ENCODE assay signal across 8 cellular contexts in genomic region chr7:150357277-150357676, GRCh38. TPM values are rescaled to one million over a fixed set of nuclear protein-coding genes. Genes with fewer than 3 reads are reported as not detected.
DNase-seq lines count a peak whose midpoint lies in the region; ATAC-seq and TF ChIP-seq lines count a peak whose summit lies in the region.

No MANE protein-coding gene starts in this region.

- peaks cover 51% of the 10 kb centered on the region for H3K4me1 Mint-ChIP-seq in activated naive CD4-positive, alpha-beta T cell treated with anti-CD3 and anti-CD28 coated beads, Interleukin-2, amount 10 ng/mL, durations not matched to agents 7 days and 5 days

- no peak for TF ChIP-seq CTCF in Peyer's patch (IDR thresholded peaks at IDR 0.05)
- TF ChIP-seq CTCF in coronary artery (IDR thresholded peaks at IDR 0.05) = no peak
- TF ChIP-seq CTCF in gastroesophageal sphincter (IDR thresholded peaks at IDR 0.05) = no peak

- 61 to 73% methylated on average over 3 to 7 of the region's 9 CpGs for WGBS in gastroesophageal sphincter (ENCODE audit: low coverage in 1 of 2), 2 donors

- peak overlapping the region in 1 of 4 donors; percentile 42 for H3K27ac ChIP-seq in Peyer's patch
- H3K27ac ChIP-seq in coronary artery = no peak overlapping the region
- no peak overlapping the region for H3K27ac ChIP-seq in gastroesophageal sphincter

- H3K4me3 Mint-ChIP-seq in activated naive CD4-positive, alpha-beta T cell treated with anti-CD3 and anti-CD28 coated beads, Interleukin-2, amount 10 ng/mL, durations not matched to agents 7 days and 5 days = peak overlapping the region; percentile 27

- H3K27me3 ChIP-seq in Peyer's patch (no peaks in the 10 kb centered on the region), gastroesophageal sphincter (no peaks in the 10 kb centered on the region)

- H3K36me3 ChIP-seq in Peyer's patch (no peaks in the 10 kb centered on the region), gastroesophageal sphincter (no peaks in the 10 kb centered on the region)

- peak; percentile 64 for ATAC-seq in HG02798 (IDR thresholded peaks at IDR 0.05; ENCODE audit: poor library complexity, unreplicated experiment)
- no peak for ATAC-seq in gastroesophageal sphincter

- peaks cover 2% of the 10 kb centered on the region for H3K36me3 Mint-ChIP-seq in activated naive CD4-positive, alpha-beta T cell treated with anti-CD3 and anti-CD28 coated beads, Interleukin-2, amount 10 ng/mL, durations not matched to agents 7 days and 5 days

- H3K27ac Mint-ChIP-seq in activated naive CD4-positive, alpha-beta T cell treated with anti-CD3 and anti-CD28 coated beads, Interleukin-2, amount 10 ng/mL, durations not matched to agents 7 days and 5 days = peak overlapping the region; percentile 89

- peaks cover 14% of the 10 kb centered on the region for H3K27me3 Mint-ChIP-seq in activated naive CD4-positive, alpha-beta T cell treated with anti-CD3 and anti-CD28 coated beads, Interleukin-2, amount 10 ng/mL, durations not matched to agents 7 days and 5 days

- H3K9me3 ChIP-seq in Peyer's patch (no peaks in the 10 kb centered on the region), gastroesophageal sphincter (no peaks in the 10 kb centered on the region)

- DNase-seq in D341Med (ENCODE audit: low spot score) = peak; percentile 73
- peak in 2 of 3 donors; percentile 75 to 77 for DNase-seq in Peyer's patch
- DNase-seq in activated naive CD4-positive, alpha-beta T cell treated with anti-CD3 and anti-CD28 coated beads, Interleukin-2, amount 10 ng/mL, durations not matched to agents 7 days and 5 days = peak; percentile 82
- peak; percentile 47 for DNase-seq in stimulated activated CD8-positive, alpha-beta memory T cell treated with anti-CD3 and anti-CD28 coated beads, Interleukin-15, amount 100 ng/mL, for 1 hour (ENCODE audit: low read depth)
- DNase-seq in coronary artery (ENCODE audit: low spot score) = no peak
- DNase-seq in dermis blood vessel endothelial cell = no peak

- CTCF ChIA-PET in activated naive CD4-positive, alpha-beta T cell treated with anti-CD3 and anti-CD28 coated beads, Interleukin-2, amount 10 ng/mL, durations not matched to agents 7 days and 5 days (lab: Charles Lee) = interaction anchor here (0.8 to 2.3 kb wide), 6 partner anchors 9 to 74 kb away, joined by 3 to 10 read pairs (median 4); partner anchors contain the start of gene REPIN1

- H3K4me1 ChIP-seq in Peyer's patch (peaks cover 0 to 7% (median 0%) of the 10 kb centered on the region in 4 donors), gastroesophageal sphincter (peaks cover 0 to 23% (median 0%) of the 10 kb centered on the region in 3 donors)

- TF ChIP-seq POLR2A in Peyer's patch (IDR thresholded peaks at IDR 0.05) = no peak
- no peak for TF ChIP-seq POLR2A in gastroesophageal sphincter (IDR thresholded peaks at IDR 0.05)

- H3K9me3 Mint-ChIP-seq in activated naive CD4-positive, alpha-beta T cell treated with anti-CD3 and anti-CD28 coated beads, Interleukin-2, amount 10 ng/mL, durations not matched to agents 7 days and 5 days = no peaks in the 10 kb centered on the region

- peak overlapping the region in 1 of 4 donors; percentile 6 for H3K4me3 ChIP-seq in Peyer's patch
- H3K4me3 ChIP-seq in coronary artery = no peak overlapping the region
- no peak overlapping the region for H3K4me3 ChIP-seq in gastroesophageal sphincter

- no peak for TF ChIP-seq EP300 in gastroesophageal sphincter (IDR thresholded peaks at IDR 0.05)

RNA-seq across cellular contexts. Expression of gene REPIN1, which starts 11.3 kb away (rescaled TPM):
- 100 to 1,000 TPM; 138 to 209 (median 159) TPM for total RNA-seq in Peyer's patch
- 100 to 1,000 TPM in 2 of 4 donors, 10 to 100 TPM in 2; 72.7 to 132 (median 102) TPM for total RNA-seq in gastroesophageal sphincter
- total RNA-seq in dermis blood vessel endothelial cell = 83.9 and 124 TPM in 2 replicates

RNA-seq across cellular contexts. Expression of gene RARRES2, which starts 15.8 kb away (rescaled TPM):
- total RNA-seq in Peyer's patch (10 to 100 TPM; 21.5 to 99.9 (median 27.1) TPM), gastroesophageal sphincter (100 to 1,000 TPM; 152 to 341 (median 157) TPM), dermis blood vessel endothelial cell (0.65 and 1.9 TPM in 2 replicates)

RNA-seq across cellular contexts. Expression of gene ZNF775, which starts 21.9 kb away (rescaled TPM):
- total RNA-seq in Peyer's patch (1 to 10 TPM; 1.7 to 2.8 (median 2.5) TPM), gastroesophageal sphincter (10 to 100 TPM in 2 of 4 donors, 1 to 10 TPM in 2; 5.3 to 12.5 (median 10.5) TPM), dermis blood vessel endothelial cell (8.1 and 9.7 TPM in 2 replicates)

RNA-seq across cellular contexts. Expression of gene ACTR3C, which starts 33.9 kb away (rescaled TPM):
- 10 to 100 TPM; 34.5 to 70.4 (median 56.8) TPM for total RNA-seq in Peyer's patch
- 1 to 10 TPM; 6.4 to 10.0 (median 8.1) TPM for total RNA-seq in gastroesophageal sphincter
- total RNA-seq in dermis blood vessel endothelial cell = 8.9 and 9.5 TPM in 2 replicates

RNA-seq across cellular contexts. Expression of gene LRRC61, which starts 34.1 kb away (rescaled TPM):
- total RNA-seq in Peyer's patch (10 to 100 TPM; 19.3 to 22.1 (median 20.0) TPM), gastroesophageal sphincter (10 to 100 TPM in 2 of 4 donors, 1 to 10 TPM in 2; 7.1 to 25.1 (median 14.0) TPM), dermis blood vessel endothelial cell (5.4 and 18.0 TPM in 2 replicates)

Comparison
In these comparisons a context has a peak if more than half of its experiments do, and no peak if none do; other contexts are left out.
1. DNase-seq: peak in D341Med (single experiment), Peyer's patch (2 of 3), activated naive CD4-positive, alpha-beta T cell treated with anti-CD3 and anti-CD28 coated beads, Interleukin-2, amount 10 ng/mL, durations not matched to agents 7 days and 5 days (single experiment) and stimulated activated CD8-positive, alpha-beta memory T cell treated with anti-CD3 and anti-CD28 coated beads, Interleukin-15, amount 100 ng/mL, for 1 hour (single experiment); none in coronary artery (single experiment) and dermis blood vessel endothelial cell (single experiment).